ENCODE assay signal across 10 cellular contexts in the genomic region with DNA sequence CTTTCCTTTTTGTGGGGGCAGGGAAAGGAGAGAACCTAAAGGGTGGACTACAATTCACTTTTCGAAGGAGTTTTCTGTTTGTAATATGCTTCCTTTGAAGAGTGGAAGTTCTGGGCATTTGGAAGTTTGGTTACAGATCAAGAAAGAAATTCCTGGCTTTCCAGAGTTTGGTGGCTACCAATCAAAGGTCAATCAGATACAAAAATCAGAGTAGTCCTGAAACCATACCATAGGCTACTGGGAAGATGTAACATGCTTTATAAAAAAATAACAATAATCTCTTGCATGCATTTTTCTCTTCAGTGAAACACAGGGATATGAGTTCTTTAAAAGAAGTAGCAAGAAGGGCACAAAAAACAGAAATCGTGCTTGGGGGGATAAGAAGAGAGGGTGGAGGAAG.
DNase-seq lines count a peak whose midpoint lies in the region; ATAC-seq, FAIRE-seq and TF ChIP-seq lines count a peak whose summit lies in the region.
"Had no signal": no experiment of that assay in that cellular context is flagged by ENCODE, and none has a peak within 500 bp of the region (broad histone marks: within the 10 kb centered on the region; RNA-seq: fewer than 3 reads in every experiment).

No MANE protein-coding gene starts in this region.

- peak overlapping the region; percentile 83 for H3K4me2 ChIP-seq in GM23248 (ENCODE audit: unreplicated experiment)
- H3K4me2 ChIP-seq in HepG2 (ENCODE audit: low read depth, low read length), result peak overlapping the region; percentile 79

- H4K20me1 ChIP-seq in GM23248 (ENCODE audit: insufficient read depth), result no peaks in the 10 kb centered on the region
- H4K20me1 ChIP-seq in HepG2 (ENCODE audit: insufficient read depth, low read length), result no peaks in the 10 kb centered on the region

- H3K79me2 ChIP-seq in GM23248 (ENCODE audit: insufficient read depth) (peaks cover 73% of the 10 kb centered on the region), HepG2 (ENCODE audit: insufficient read depth, low read length) (no peaks in the 10 kb centered on the region)

- no peaks in the 10 kb centered on the region for H3K9me2 ChIP-seq in GM23248 (ENCODE audit: insufficient read depth)

- H3K4me3 ChIP-seq in GM23248 (peak overlapping the region; percentile 50), ascending aorta (peak overlapping the region; percentile 18 to 37), HepG2 (replicated peaks in 1 of 3; ENCODE audit: insufficient read depth in 1 of 3, low read depth in 2 of 3, low read length in 3 of 3) (peak overlapping the region in 2 of 3 experiments; percentile 18 to 25; a peak in 3 of 6 replicates), spleen (no peak overlapping the region)

- in situ Hi-C loops in GM23248 (cut with MboI), result no loop called here
- in situ Hi-C loops in HepG2 (cut with HindIII; ENCODE audit: extremely low pct_ligation_motif_present, low pct_unique_long_range_greater_than_20kb), result no loop called here

- no peak for TF ChIP-seq CTCF in ascending aorta (IDR thresholded peaks at IDR 0.05)
- TF ChIP-seq CTCF in HepG2 (CRISPR knock-in tag; IDR thresholded peaks at IDR 0.05), result no peak
- TF ChIP-seq CTCF in spleen (IDR thresholded peaks at IDR 0.05 in 8 of 11, conservative IDR thresholded peaks at IDR 0.05 in 3 of 11), result no peak

- H3K9me3 ChIP-seq in GM23248 (ENCODE audit: low read depth), result no peaks in the 10 kb centered on the region
- no peaks in the 10 kb centered on the region for H3K9me3 ChIP-seq in ascending aorta
- no peaks in the 10 kb centered on the region for H3K9me3 ChIP-seq in HepG2 (ENCODE audit: low read length)
- no peaks in the 10 kb centered on the region for H3K9me3 ChIP-seq in spleen

- no peak for FAIRE-seq in HepG2 (lab: Jason Lieb, UNC)

- H3K36me3 ChIP-seq in GM23248 (ENCODE audit: low read depth), result no peaks in the 10 kb centered on the region
- no peaks in the 10 kb centered on the region for H3K36me3 ChIP-seq in ascending aorta
- H3K36me3 ChIP-seq in HepG2 (replicated peaks in 1 of 2; ENCODE audit: control insufficient read depth in 1 of 2, insufficient read depth in 2 of 2, low read length in 2 of 2), result no peaks in the 10 kb centered on the region
- H3K36me3 ChIP-seq in spleen, result no peaks in the 10 kb centered on the region

- no peak for DNase-seq in GM23248
- DNase-seq in ascending aorta (ENCODE audit: low spot score in 2 of 2), result no peak
- no peak for DNase-seq in HepG2 (ENCODE audit: low spot score)
- DNase-seq in spleen, result no peak
- no peak for DNase-seq in NCI-H187 treated with DMSO at 0.1 percent for 48 hours (lab: John Stamatoyannopoulos, UW)
- no peak for DNase-seq in NCI-H524 treated with DMSO at 0.1 percent for 48 hours (lab: John Stamatoyannopoulos, UW)
- DNase-seq in putamen (ENCODE audit: low spot score), result no peak
- DNase-seq: cortex of kidney, nucleus accumbens had no signal

- H3K27ac ChIP-seq in GM23248, result peak overlapping the region; percentile 86
- H3K27ac ChIP-seq in ascending aorta, result peak overlapping the region; percentile 89 to 94
- peak overlapping the region; percentile 20 for H3K27ac ChIP-seq in HepG2 (ENCODE audit: extremely low read length, insufficient read depth, low read length)
- peak overlapping the region in 7 of 8 donors; percentile 15 to 69 (median 41) for H3K27ac ChIP-seq in spleen

- H3K9ac ChIP-seq in GM23248 (peak overlapping the region; percentile 62), HepG2 (ENCODE audit: insufficient read depth, low read depth, low read length) (no peak overlapping the region)

- H2AFZ ChIP-seq in GM23248 (no peak overlapping the region), HepG2 (ENCODE audit: low read length) (no peak overlapping the region)

- POLR2A ChIA-PET in HepG2 (lab: Yijun Ruan, JAX), result interaction anchor here (1.0 kb wide), 1 partner anchor 63 kb away, joined by 7 read pairs; the partner anchor contains the start of gene GADD45A

- ATAC-seq in HepG2, result peak; percentile 44
- ATAC-seq in HG03565 (IDR thresholded peaks at IDR 0.05; ENCODE audit: unreplicated experiment), result no peak

- peaks cover 88% of the 10 kb centered on the region for H3F3A ChIP-seq in GM23248 (ENCODE audit: insufficient read depth)

- TF ChIP-seq RAD21 in HepG2 (CRISPR knock-in tag; IDR thresholded peaks at IDR 0.05), result no peak

- 2 to 8% methylated on average over 2 of the region's 2 CpGs for WGBS in GM23248 (ENCODE audit: low coverage in 1 of 2, low lambda C conversion rate in 2 of 2, missing lambda C conversion rate in 2 of 2), 2 experiments
- WGBS in HepG2 (ENCODE audit: low lambda C conversion rate), result 2% methylated on average over 2 of the region's 2 CpGs
- WGBS in spleen, 5 donors, result 50 to 63% (median 53%) methylated on average over 2 of the region's 2 CpGs

- H3K27me3 ChIP-seq in GM23248 (replicated peaks; ENCODE audit: insufficient read depth) (no peaks in the 10 kb centered on the region), ascending aorta (no peaks in the 10 kb centered on the region), HepG2 (ENCODE audit: control insufficient read depth in 1 of 2, insufficient read depth in 2 of 2, low read length in 2 of 2) (no peaks in the 10 kb centered on the region), spleen (replicated peaks in 1 of 7) (no peaks in the 10 kb centered on the region)

- CTCF ChIA-PET in HepG2 (lab: Yijun Ruan, JAX; ENCODE audit: low intra/inter-chr PET ratio, low total read pairs), result no interaction called here

- intact Hi-C loops in ascending aorta (cut with DNase I), result no loop called here
- intact Hi-C loops in HepG2 (cut with micrococcal nuclease; ENCODE audit: unreplicated experiment), result no loop called here
- intact Hi-C loops in spleen (cut with DNase I; ENCODE audit: low total_unique reads), result no loop called here

- BruUV-seq in HepG2 (replicated peaks; lab: Mats Ljungman, UMichigan), result no TSS peak

- H3K4me1 ChIP-seq in GM23248 (ENCODE audit: insufficient read depth) (peaks cover 77% of the 10 kb centered on the region), ascending aorta (peaks cover 16 to 87% of the 10 kb centered on the region in 2 donors), HepG2 (ENCODE audit: insufficient read depth, low read length) (peaks cover 68% of the 10 kb centered on the region), spleen (peaks cover 5 to 47% (median 22%) of the 10 kb centered on the region in 6 donors)

- TF ChIP-seq POLR2A in HepG2 (IDR thresholded peaks at IDR 0.05; ENCODE audit: insufficient read depth in 1 of 2, low read depth in 2 of 2, low read length in 2 of 2) (no peak), spleen (IDR thresholded peaks at IDR 0.05) (no peak)

- TF ChIP-seq EP300 in HepG2 (IDR thresholded peaks at IDR 0.05; ENCODE audit: low read depth in 2 of 2, low read length in 2 of 2) (no peak), HepG2 (CRISPR knock-in tag; IDR thresholded peaks at IDR 0.05; ENCODE audit: borderline replicate concordance) (no peak)

TF ChIP-seq in HepG2, 621 proteins besides CTCF, POLR2A, EP300 and RAD21:
- TF ChIP-seq HNF4G (IDR thresholded peaks at IDR 0.05; ENCODE audit: borderline replicate concordance, low read depth, low read length), result no peak
- TF ChIP-seq HNF4G (CRISPR knock-in tag; IDR thresholded peaks at IDR 0.05; ENCODE audit: borderline replicate concordance, low read depth), result no peak
- TF ChIP-seq ISL2 (CRISPR knock-in tag; IDR thresholded peaks at IDR 0.05), result no peak
- TF ChIP-seq ZFP82 (CRISPR knock-in tag; IDR thresholded peaks at IDR 0.05; ENCODE audit: borderline replicate concordance), result no peak
- TF ChIP-seq, protein P1, sequence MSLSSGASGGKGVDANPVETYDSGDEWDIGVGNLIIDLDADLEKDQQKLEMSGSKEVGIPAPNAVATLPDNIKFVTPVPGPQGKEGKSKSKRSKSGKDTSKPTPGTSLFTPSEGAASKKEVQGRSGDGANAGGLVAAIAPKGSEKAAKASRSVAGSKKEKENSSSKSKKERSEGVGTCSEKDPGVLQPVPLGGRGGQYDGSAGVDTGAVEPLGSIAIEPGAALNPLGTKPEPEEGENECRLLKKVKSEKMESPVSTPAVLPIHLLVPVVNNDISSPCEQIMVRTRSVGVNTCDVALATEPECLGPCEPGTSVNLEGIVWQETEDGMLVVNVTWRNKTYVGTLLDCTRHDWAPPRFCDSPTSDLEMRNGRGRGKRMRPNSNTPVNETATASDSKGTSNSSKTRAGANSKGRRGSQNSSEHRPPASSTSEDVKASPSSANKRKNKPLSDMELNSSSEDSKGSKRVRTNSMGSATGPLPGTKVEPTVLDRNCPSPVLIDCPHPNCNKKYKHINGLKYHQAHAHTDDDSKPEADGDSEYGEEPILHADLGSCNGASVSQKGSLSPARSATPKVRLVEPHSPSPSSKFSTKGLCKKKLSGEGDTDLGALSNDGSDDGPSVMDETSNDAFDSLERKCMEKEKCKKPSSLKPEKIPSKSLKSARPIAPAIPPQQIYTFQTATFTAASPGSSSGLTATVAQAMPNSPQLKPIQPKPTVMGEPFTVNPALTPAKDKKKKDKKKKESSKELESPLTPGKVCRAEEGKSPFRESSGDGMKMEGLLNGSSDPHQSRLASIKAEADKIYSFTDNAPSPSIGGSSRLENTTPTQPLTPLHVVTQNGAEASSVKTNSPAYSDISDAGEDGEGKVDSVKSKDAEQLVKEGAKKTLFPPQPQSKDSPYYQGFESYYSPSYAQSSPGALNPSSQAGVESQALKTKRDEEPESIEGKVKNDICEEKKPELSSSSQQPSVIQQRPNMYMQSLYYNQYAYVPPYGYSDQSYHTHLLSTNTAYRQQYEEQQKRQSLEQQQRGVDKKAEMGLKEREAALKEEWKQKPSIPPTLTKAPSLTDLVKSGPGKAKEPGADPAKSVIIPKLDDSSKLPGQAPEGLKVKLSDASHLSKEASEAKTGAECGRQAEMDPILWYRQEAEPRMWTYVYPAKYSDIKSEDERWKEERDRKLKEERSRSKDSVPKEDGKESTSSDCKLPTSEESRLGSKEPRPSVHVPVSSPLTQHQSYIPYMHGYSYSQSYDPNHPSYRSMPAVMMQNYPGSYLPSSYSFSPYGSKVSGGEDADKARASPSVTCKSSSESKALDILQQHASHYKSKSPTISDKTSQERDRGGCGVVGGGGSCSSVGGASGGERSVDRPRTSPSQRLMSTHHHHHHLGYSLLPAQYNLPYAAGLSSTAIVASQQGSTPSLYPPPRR (CRISPR knock-in tag; IDR thresholded peaks at IDR 0.05; ENCODE audit: borderline replicate concordance), result no peak
- TF ChIP-seq ZMYM3 (CRISPR knock-in tag; IDR thresholded peaks at IDR 0.05), result no peak
- TF ChIP-seq FOSL1 (CRISPR knock-in tag; IDR thresholded peaks at IDR 0.05; ENCODE audit: borderline replicate concordance), result no peak
- TF ChIP-seq TGIF2 (CRISPR knock-in tag; IDR thresholded peaks at IDR 0.05), result no peak
- TF ChIP-seq IKZF1 (IDR thresholded peaks at IDR 0.05), result no peak
- no peak for TF ChIP-seq KLF16 (CRISPR knock-in tag; IDR thresholded peaks at IDR 0.05)
- no peak for TF ChIP-seq ZNF747 (CRISPR knock-in tag; IDR thresholded peaks at IDR 0.05; ENCODE audit: borderline replicate concordance)
- no peak for TF ChIP-seq NR3C1 (CRISPR knock-in tag; IDR thresholded peaks at IDR 0.05)
- TF ChIP-seq PHF8 (CRISPR knock-in tag; IDR thresholded peaks at IDR 0.05), result no peak
TF ChIP-seq in HepG2: peak in this region for 0.

Comparison
In these comparisons a context has a peak if more than half of its experiments do, and no peak if none do; other contexts are left out.
1. H3K27ac ChIP-seq: peak in every context shown above with its lines; median percentile 92 in ascending aorta; 86 in GM23248; 41 in spleen; 20 in HepG2.
2. H3K4me3 ChIP-seq: peak in GM23248 (single experiment), ascending aorta (2 of 2) and HepG2 (2 of 3); none in spleen (0 of 8).